In genomic region chr6:52576392-52577021, GRCh38 we compare ENCODE assay signal across 8 cellular contexts. TPM values are rescaled to one million over a fixed set of nuclear protein-coding genes. Genes with fewer than 3 reads are reported as not detected.
DNase-seq lines count a peak whose midpoint lies in the region; ATAC-seq, FAIRE-seq and TF ChIP-seq lines count a peak whose summit lies in the region.

No MANE protein-coding gene starts in this region.

- H3K27ac ChIP-seq in WERI-Rb-1 (peak overlapping the region; percentile 71), HepG2 (ENCODE audit: extremely low read length, insufficient read depth, low read length) (peak overlapping the region; percentile 79)

- H3K79me2 ChIP-seq in HepG2 (ENCODE audit: insufficient read depth, low read length): peaks cover 53% of the 10 kb centered on the region

- peak overlapping the region; percentile 87 for H3K9ac ChIP-seq in HepG2 (ENCODE audit: insufficient read depth, low read depth, low read length)

- in situ Hi-C loops in HepG2 (cut with HindIII; ENCODE audit: extremely low pct_ligation_motif_present, low pct_unique_long_range_greater_than_20kb): loop anchor here (5.0 kb wide), 1 partner anchor 59 kb away; no protein-coding TSS in a partner anchor

- WGBS in HepG2 (ENCODE audit: low lambda C conversion rate): under 1% methylated on average over 34 of the region's 51 CpGs

- POLR2A ChIA-PET in HepG2 (lab: Yijun Ruan, JAX): interaction anchor here (0.8 to 5.7 kb wide), 19 partner anchors 10 to 159 kb away, joined by 3 to 133 read pairs (median 7); partner anchors contain the start of gene EFHC1

- H3K9me3 Mint-ChIP-seq in chondrocyte (ENCODE audit: low read depth): no peaks in the 10 kb centered on the region

- peak; percentile 98 for TF ChIP-seq CTCF in WERI-Rb-1 (IDR thresholded peaks at IDR 0.05; ENCODE audit: low read depth, low read length)
- peak; percentile 82 for TF ChIP-seq CTCF in chondrocyte (IDR thresholded peaks at IDR 0.05)
- peak; percentile 93 for TF ChIP-seq CTCF in HepG2 (CRISPR knock-in tag; IDR thresholded peaks at IDR 0.05)

- H3K4me2 ChIP-seq in HepG2 (ENCODE audit: low read depth, low read length): peak overlapping the region; percentile 97

- no peak; a peak in 1 of 4 replicates for TF ChIP-seq EP300 in HepG2 (IDR thresholded peaks at IDR 0.05; ENCODE audit: low read depth in 2 of 2, low read length in 2 of 2)
- peak; percentile 53; the same call in 1 of the 2 replicates for TF ChIP-seq EP300 in HepG2 (CRISPR knock-in tag; IDR thresholded peaks at IDR 0.05; ENCODE audit: borderline replicate concordance)

- H2AFZ ChIP-seq in HepG2 (ENCODE audit: low read length): no peak overlapping the region

- FAIRE-seq in HepG2 (lab: Jason Lieb, UNC): no peak

- H4K20me1 ChIP-seq in HepG2 (ENCODE audit: insufficient read depth, low read length): peaks cover 49% of the 10 kb centered on the region

- H3K9me3 ChIP-seq in WERI-Rb-1 (ENCODE audit: severe bottlenecking): peaks cover 5% of the 10 kb centered on the region
- H3K9me3 ChIP-seq in HepG2 (ENCODE audit: low read length): no peaks in the 10 kb centered on the region

- H3K27me3 Mint-ChIP-seq in chondrocyte (ENCODE audit: low read depth): no peaks in the 10 kb centered on the region

- H3K27me3 ChIP-seq in WERI-Rb-1 (ENCODE audit: insufficient read depth, low read depth, severe bottlenecking) (no peaks in the 10 kb centered on the region), HepG2 (ENCODE audit: control insufficient read depth in 1 of 2, insufficient read depth in 2 of 2, low read length in 2 of 2) (no peaks in the 10 kb centered on the region; a peak in 1 of 5 replicates)

- peak; percentile 14 for DNase-seq in SIG-M5 treated with dmso at 0.1 percent for 504 hours (lab: John Stamatoyannopoulos, UW; ENCODE audit: unreplicated experiment)
- DNase-seq in SIG-M5 (lab: John Stamatoyannopoulos, UW): no peak
- DNase-seq in NCI-H1436 treated with DMSO at 0.1 percent for 48 hours (lab: John Stamatoyannopoulos, UW): peak; percentile 41
- DNase-seq in WERI-Rb-1: peak; percentile 95
- no peak for DNase-seq in chondrocyte (ENCODE audit: low spot score)
- peak; percentile 84 for DNase-seq in HepG2 (ENCODE audit: low spot score)
- peak; percentile 45 to 49 for DNase-seq in stimulated activated CD4-positive, alpha-beta T cell treated with anti-CD3 and anti-CD28 coated beads, Interleukin-4, amount 100 ng/mL, for 4 hours

- CTCF ChIA-PET in HepG2 (lab: Yijun Ruan, JAX; ENCODE audit: low intra/inter-chr PET ratio, low total read pairs): interaction anchor here (0.7 to 3.4 kb wide), 4 partner anchors 14 to 87 kb away, joined by 3 to 48 read pairs (median 15); no protein-coding TSS in a partner anchor

- H3K36me3 Mint-ChIP-seq in chondrocyte (ENCODE audit: low read depth): peaks cover 11% of the 10 kb centered on the region

- ATAC-seq in HG02642 (IDR thresholded peaks at IDR 0.05; ENCODE audit: poor library complexity, unreplicated experiment) (peak; percentile 70), HepG2 (peak; percentile 83)

- BruUV-seq in HepG2 (replicated peaks; lab: Mats Ljungman, UMichigan): no TSS peak

- peak overlapping the region; percentile 64 for H3K4me3 ChIP-seq in WERI-Rb-1 (ENCODE audit: low read depth, low read length)
- peak overlapping the region; percentile 82 to 97 (median 89) for H3K4me3 ChIP-seq in HepG2 (replicated peaks in 1 of 3; ENCODE audit: insufficient read depth in 1 of 3, low read depth in 2 of 3, low read length in 3 of 3)

- peaks cover 10% of the 10 kb centered on the region for H3K36me3 ChIP-seq in WERI-Rb-1
- H3K36me3 ChIP-seq in HepG2 (replicated peaks in 1 of 2; ENCODE audit: control insufficient read depth in 1 of 2, insufficient read depth in 2 of 2, low read length in 2 of 2): peaks cover 0 to 21% of the 10 kb centered on the region in 2 experiments; a peak in 3 of 5 replicates

- H3K4me1 ChIP-seq in HepG2 (ENCODE audit: insufficient read depth, low read length): peaks cover 61% of the 10 kb centered on the region

- peaks cover 44% of the 10 kb centered on the region for H3K4me1 Mint-ChIP-seq in chondrocyte (ENCODE audit: low read depth)

- intact Hi-C loops in HepG2 (cut with micrococcal nuclease; ENCODE audit: unreplicated experiment): loop anchor here (1.0 to 2.0 kb wide), 7 partner anchors 13 to 160 kb away; partner anchors contain the start of gene EFHC1

- peak overlapping the region; percentile 96 for H3K27ac Mint-ChIP-seq in chondrocyte (ENCODE audit: unreplicated experiment)

- H3K4me3 Mint-ChIP-seq in chondrocyte (ENCODE audit: unreplicated experiment): peak overlapping the region; percentile 98

- TF ChIP-seq RAD21 in HepG2 (CRISPR knock-in tag; IDR thresholded peaks at IDR 0.05): peak; percentile 98

- TF ChIP-seq POLR2A in HepG2 (IDR thresholded peaks at IDR 0.05; ENCODE audit: insufficient read depth in 1 of 2, low read depth in 2 of 2, low read length in 2 of 2): peak; percentile 71 to 85

TF ChIP-seq in HepG2, 621 proteins besides CTCF, POLR2A, EP300 and RAD21 (continues in another document):
- TF ChIP-seq ZNF263 (CRISPR knock-in tag; IDR thresholded peaks at IDR 0.05) (peak; percentile 95), ZNF761 (CRISPR knock-in tag; conservative IDR thresholded peaks at IDR 0.05) (peak; percentile 95), ZBTB38 (CRISPR knock-in tag; IDR thresholded peaks at IDR 0.05) (peak; percentile 28; the same call in 1 of the 2 replicates), SP2 (CRISPR knock-in tag; IDR thresholded peaks at IDR 0.05) (peak; percentile 48), HNF1A (IDR thresholded peaks at IDR 0.05; ENCODE audit: low read depth) (no peak), HNF1A (CRISPR knock-in tag; IDR thresholded peaks at IDR 0.05; ENCODE audit: borderline replicate concordance) (peak; percentile 15; the same call in 1 of the 2 replicates), ZMYM4 (CRISPR knock-in tag; IDR thresholded peaks at IDR 0.05) (peak; percentile 52)

RNA-seq across cellular contexts. Expression of gene TRAM2, which starts 0.4 kb away (rescaled TPM):
- total RNA-seq in chondrocyte (159 to 178 TPM (median 159 TPM) in 3 replicates), HepG2 (2016; rRNA removed; fragmentation: Illumina TruSeq; extraction: Trizol) (40.5 and 49.1 TPM in 2 replicates)
- 4.0 and 4.7 TPM in 2 replicates for total RNA-seq in HepG2 (2016; cell fraction: cytosol; rRNA removed; fragmentation: Illumina TruSeq; extraction: Trizol; ENCODE audit: low read depth)
- total RNA-seq in HepG2 (2016; cell fraction: insoluble cytoplasmic fraction; rRNA removed; fragmentation: Illumina TruSeq; extraction: Trizol): 36.8 and 47.0 TPM in 2 replicates
- 24.9 and 25.7 TPM in 2 replicates for total RNA-seq in HepG2 (2016; cell fraction: membrane; rRNA removed; fragmentation: Illumina TruSeq; extraction: Trizol)
- total RNA-seq in HepG2 (2016; cell fraction: nucleus; rRNA removed; fragmentation: Illumina TruSeq; extraction: Trizol): 50.0 and 60.1 TPM in 2 replicates
- 68.2 and 72.5 TPM in 2 replicates for polyA plus RNA-seq in HepG2 (2011; rRNA removed)
- polyA plus RNA-seq in HepG2 (2011; cell fraction: cytosol; rRNA removed): 51.1 and 62.3 TPM in 2 replicates
- polyA plus RNA-seq in HepG2 (2011; cell fraction: nucleus; rRNA removed): 100.0 and 109 TPM in 2 replicates
- polyA plus RNA-seq in HepG2 (2012): 42.0 and 55.5 TPM in 2 replicates
- 2.3 and 2.5 TPM in 2 replicates for polyA plus RNA-seq in HepG2 (2016; cell fraction: cytosol; fragmentation: Illumina TruSeq; extraction: Trizol; ENCODE audit: low read depth)
- 27.8 and 31.3 TPM in 2 replicates for polyA plus RNA-seq in HepG2 (2016; cell fraction: insoluble cytoplasmic fraction; fragmentation: Illumina TruSeq; extraction: Trizol; ENCODE audit: low read depth)
- 11.1 and 12.4 TPM in 2 replicates for polyA plus RNA-seq in HepG2 (2016; cell fraction: membrane; fragmentation: Illumina TruSeq; extraction: Trizol; ENCODE audit: low read depth)
- polyA plus RNA-seq in HepG2 (2016; cell fraction: nucleus; fragmentation: Illumina TruSeq; extraction: Trizol; ENCODE audit: insufficient read depth, low read depth): 72.8 and 73.2 TPM in 2 replicates
- polyA minus RNA-seq in HepG2 (2011; rRNA and poly(A)+ RNA removed; ENCODE audit: low replicate concordance): 21.3 and 119 TPM in 2 replicates
- polyA minus RNA-seq in HepG2 (2011; cell fraction: cytosol; rRNA and poly(A)+ RNA removed): 67.1 and 80.2 TPM in 2 replicates
- polyA minus RNA-seq in HepG2 (2011; cell fraction: nucleus; rRNA and poly(A)+ RNA removed): 60.0 and 64.5 TPM in 2 replicates

Comparison
In these comparisons a context has a peak if more than half of its experiments do, and no peak if none do; other contexts are left out.
1. DNase-seq: peak in SIG-M5 treated with dmso at 0.1 percent for 504 hours (single experiment), NCI-H1436 treated with DMSO at 0.1 percent for 48 hours (single experiment), WERI-Rb-1 (single experiment), HepG2 (single experiment) and stimulated activated CD4-positive, alpha-beta T cell treated with anti-CD3 and anti-CD28 coated beads, Interleukin-4, amount 100 ng/mL, for 4 hours (2 of 2); none in SIG-M5 (single experiment) and chondrocyte (single experiment).
2. Peak in every context shown above with its lines, with median percentiles within 50 percentile points of each other: CTCF ChIP-seq.